14 cellular contexts compared by ENCODE assay signal in the genomic region with DNA sequence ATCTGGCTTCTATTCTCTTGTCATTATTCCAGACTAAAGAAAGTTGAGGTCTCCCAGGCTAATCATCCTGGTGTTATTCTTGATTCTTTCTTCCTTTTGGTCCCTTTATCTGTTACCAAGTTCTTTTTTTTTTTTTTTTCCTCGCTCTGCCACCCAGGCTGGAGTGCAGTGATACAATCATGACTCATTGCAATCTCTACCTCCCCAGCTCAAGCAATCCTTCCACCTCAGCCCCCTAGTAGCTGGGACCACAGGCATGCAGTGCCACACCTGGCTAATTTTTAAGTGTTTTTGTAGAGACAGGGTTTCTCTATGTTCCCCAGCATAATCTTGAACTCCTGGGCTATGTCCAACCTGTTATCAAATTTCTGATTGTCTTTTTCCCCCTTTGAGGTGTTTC.
A peak's percentile ranks its signal among the peaks of the same experiment; 100 is the strongest.
DNase-seq lines count a peak whose midpoint lies in the region; ATAC-seq and TF ChIP-seq lines count a peak whose summit lies in the region.
"Had no signal": no experiment of that assay in that cellular context is flagged by ENCODE, and none has a peak within 500 bp of the region (broad histone marks: within the 10 kb centered on the region; RNA-seq: fewer than 3 reads in every experiment).

No MANE protein-coding gene starts in this region.

- H3K27ac ChIP-seq in RWPE2 (ENCODE audit: poor library complexity, severe bottlenecking): no peak overlapping the region
- H3K27ac ChIP-seq: epithelial cell of prostate had no signal

- H3K9me3 Mint-ChIP-seq in activated CD4-positive, alpha-beta T cell treated with anti-CD3 and anti-CD28 coated beads, Interleukin-2, amount 10 ng/mL, durations not matched to agents 24 days and 14 days: no peaks in the 10 kb centered on the region
- no peaks in the 10 kb centered on the region for H3K9me3 Mint-ChIP-seq in activated CD4-positive, alpha-beta T cell treated with anti-CD3 and anti-CD28 coated beads, Interleukin-2, amount 10 ng/mL, durations not matched to agents 7 days and 5 days
- no peaks in the 10 kb centered on the region for H3K9me3 Mint-ChIP-seq in central memory CD8-positive, alpha-beta T cell
- H3K9me3 Mint-ChIP-seq in stimulated activated effector memory CD8-positive, alpha-beta T cell treated with anti-CD3 and anti-CD28 coated beads, Interleukin-12 subunit alpha, Interleukin-12 subunit beta, amount 100 ng/mL, for 72 hours: no peaks in the 10 kb centered on the region
- H3K9me3 Mint-ChIP-seq in T-helper 2 cell treated with Interferon-gamma antibody and Interleukin-4, amounts not matched to agents 5 μg/mL and 100 μg/mL, for 36 hours: no peaks in the 10 kb centered on the region
- H3K9me3 Mint-ChIP-seq: neural crest cell had no signal

- TF ChIP-seq CTCF in RWPE2 (IDR thresholded peaks at IDR 0.05; ENCODE audit: poor library complexity, severe bottlenecking): no peak

- peak overlapping the region; percentile 67 for H3K27ac Mint-ChIP-seq in activated CD4-positive, alpha-beta T cell treated with anti-CD3 and anti-CD28 coated beads, Interleukin-2, amount 10 ng/mL, durations not matched to agents 24 days and 14 days
- no peak overlapping the region for H3K27ac Mint-ChIP-seq in activated CD4-positive, alpha-beta T cell treated with anti-CD3 and anti-CD28 coated beads, Interleukin-2, amount 10 ng/mL, durations not matched to agents 7 days and 5 days
- peak overlapping the region; percentile 23 for H3K27ac Mint-ChIP-seq in central memory CD8-positive, alpha-beta T cell (ENCODE audit: low read depth)
- H3K27ac Mint-ChIP-seq in stimulated activated effector memory CD8-positive, alpha-beta T cell treated with anti-CD3 and anti-CD28 coated beads, Interleukin-12 subunit alpha, Interleukin-12 subunit beta, amount 100 ng/mL, for 72 hours: no peak overlapping the region
- H3K27ac Mint-ChIP-seq in T-helper 2 cell treated with Interferon-gamma antibody and Interleukin-4, amounts not matched to agents 5 μg/mL and 100 μg/mL, for 36 hours: no peak overlapping the region
- H3K27ac Mint-ChIP-seq: activated T-cell treated with anti-CD3 and anti-CD28 coated beads, Interleukin-2, amount 50 U/mL, for 72 hours had no signal

- H3K4me1 Mint-ChIP-seq in activated CD4-positive, alpha-beta T cell treated with anti-CD3 and anti-CD28 coated beads, Interleukin-2, amount 10 ng/mL, durations not matched to agents 24 days and 14 days: peaks cover 16% of the 10 kb centered on the region
- peaks cover 13% of the 10 kb centered on the region for H3K4me1 Mint-ChIP-seq in activated CD4-positive, alpha-beta T cell treated with anti-CD3 and anti-CD28 coated beads, Interleukin-2, amount 10 ng/mL, durations not matched to agents 7 days and 5 days
- peaks cover 10% of the 10 kb centered on the region for H3K4me1 Mint-ChIP-seq in central memory CD8-positive, alpha-beta T cell
- peaks cover 14% of the 10 kb centered on the region for H3K4me1 Mint-ChIP-seq in stimulated activated effector memory CD8-positive, alpha-beta T cell treated with anti-CD3 and anti-CD28 coated beads, Interleukin-12 subunit alpha, Interleukin-12 subunit beta, amount 100 ng/mL, for 72 hours
- H3K4me1 Mint-ChIP-seq in T-helper 2 cell treated with Interferon-gamma antibody and Interleukin-4, amounts not matched to agents 5 μg/mL and 100 μg/mL, for 36 hours (ENCODE audit: low read depth): peaks cover 14% of the 10 kb centered on the region

- intact Hi-C loops in activated CD4-positive, alpha-beta T cell treated with anti-CD3 and anti-CD28 coated beads, Interleukin-2, amount 10 ng/mL, durations not matched to agents 24 days and 14 days (cut with micrococcal nuclease): no loop called here

- peaks cover 41% of the 10 kb centered on the region for H3K36me3 Mint-ChIP-seq in activated CD4-positive, alpha-beta T cell treated with anti-CD3 and anti-CD28 coated beads, Interleukin-2, amount 10 ng/mL, durations not matched to agents 24 days and 14 days (ENCODE audit: low read depth)
- H3K36me3 Mint-ChIP-seq in activated CD4-positive, alpha-beta T cell treated with anti-CD3 and anti-CD28 coated beads, Interleukin-2, amount 10 ng/mL, durations not matched to agents 7 days and 5 days (ENCODE audit: low read depth): peaks cover 47% of the 10 kb centered on the region
- H3K36me3 Mint-ChIP-seq in central memory CD8-positive, alpha-beta T cell (ENCODE audit: insufficient read depth): peaks cover 16% of the 10 kb centered on the region
- H3K36me3 Mint-ChIP-seq in stimulated activated effector memory CD8-positive, alpha-beta T cell treated with anti-CD3 and anti-CD28 coated beads, Interleukin-12 subunit alpha, Interleukin-12 subunit beta, amount 100 ng/mL, for 72 hours: peaks cover 32% of the 10 kb centered on the region
- peaks cover 39% of the 10 kb centered on the region for H3K36me3 Mint-ChIP-seq in T-helper 2 cell treated with Interferon-gamma antibody and Interleukin-4, amounts not matched to agents 5 μg/mL and 100 μg/mL, for 36 hours (ENCODE audit: low read depth)

- CTCF ChIA-PET in activated CD4-positive, alpha-beta T cell treated with anti-CD3 and anti-CD28 coated beads, Interleukin-2, amount 10 ng/mL, durations not matched to agents 7 days and 5 days (lab: Charles Lee): interaction anchor here (1.1 kb wide), 1 partner anchor 19 kb away, joined by 3 read pairs; no protein-coding TSS in a partner anchor

- H3K4me3 ChIP-seq in RWPE2 (ENCODE audit: severe bottlenecking): no peak overlapping the region
- H3K4me3 ChIP-seq: lung had no signal

- H3K4me1 ChIP-seq in RWPE2 (ENCODE audit: insufficient read depth, poor library complexity, severe bottlenecking): peaks cover 9% of the 10 kb centered on the region

- H3K9me3 ChIP-seq in RWPE2 (ENCODE audit: severe bottlenecking): no peaks in the 10 kb centered on the region

- H3K4me3 Mint-ChIP-seq in activated CD4-positive, alpha-beta T cell treated with anti-CD3 and anti-CD28 coated beads, Interleukin-2, amount 10 ng/mL, durations not matched to agents 24 days and 14 days: no peak overlapping the region
- no peak overlapping the region for H3K4me3 Mint-ChIP-seq in activated CD4-positive, alpha-beta T cell treated with anti-CD3 and anti-CD28 coated beads, Interleukin-2, amount 10 ng/mL, durations not matched to agents 7 days and 5 days
- H3K4me3 Mint-ChIP-seq in central memory CD8-positive, alpha-beta T cell: no peak overlapping the region
- no peak overlapping the region for H3K4me3 Mint-ChIP-seq in stimulated activated effector memory CD8-positive, alpha-beta T cell treated with anti-CD3 and anti-CD28 coated beads, Interleukin-12 subunit alpha, Interleukin-12 subunit beta, amount 100 ng/mL, for 72 hours
- no peak overlapping the region for H3K4me3 Mint-ChIP-seq in T-helper 2 cell treated with Interferon-gamma antibody and Interleukin-4, amounts not matched to agents 5 μg/mL and 100 μg/mL, for 36 hours
- H3K4me3 Mint-ChIP-seq: activated T-cell treated with anti-CD3 and anti-CD28 coated beads, Interleukin-2, amount 50 U/mL, for 72 hours; neural crest cell had no signal

- no peaks in the 10 kb centered on the region for H3K27me3 Mint-ChIP-seq in activated CD4-positive, alpha-beta T cell treated with anti-CD3 and anti-CD28 coated beads, Interleukin-2, amount 10 ng/mL, durations not matched to agents 24 days and 14 days
- H3K27me3 Mint-ChIP-seq in activated CD4-positive, alpha-beta T cell treated with anti-CD3 and anti-CD28 coated beads, Interleukin-2, amount 10 ng/mL, durations not matched to agents 7 days and 5 days: no peaks in the 10 kb centered on the region
- no peaks in the 10 kb centered on the region for H3K27me3 Mint-ChIP-seq in central memory CD8-positive, alpha-beta T cell
- no peaks in the 10 kb centered on the region for H3K27me3 Mint-ChIP-seq in T-helper 2 cell treated with Interferon-gamma antibody and Interleukin-4, amounts not matched to agents 5 μg/mL and 100 μg/mL, for 36 hours (ENCODE audit: low read depth)

- ATAC-seq in RWPE2 (ENCODE audit: low read depth) (peak; percentile 90), GM18519 (IDR thresholded peaks at IDR 0.05; ENCODE audit: low FRiP score, unreplicated experiment) (no peak)
- no peak for ATAC-seq in central memory CD8-positive, alpha-beta T cell (replicated peaks; ENCODE audit: extremely low read depth, poor library complexity, severe bottlenecking)
- peak; percentile 39 for ATAC-seq in stimulated activated effector memory CD8-positive, alpha-beta T cell treated with anti-CD3 and anti-CD28 coated beads, Interleukin-12 subunit alpha, Interleukin-12 subunit beta, amount 100 ng/mL, for 72 hours

- no peak for DNase-seq in activated CD4-positive, alpha-beta T cell treated with anti-CD3 and anti-CD28 coated beads, Interleukin-2, amount 10 ng/mL, durations not matched to agents 24 days and 14 days
- DNase-seq in activated CD4-positive, alpha-beta T cell treated with anti-CD3 and anti-CD28 coated beads, Interleukin-2, amount 10 ng/mL, durations not matched to agents 7 days and 5 days: no peak
- DNase-seq in RWPE2 (ENCODE audit: low spot score) (no peak), COLO668 (lab: John Stamatoyannopoulos, UW; ENCODE audit: unreplicated experiment) (no peak)
- no peak for DNase-seq in central memory CD8-positive, alpha-beta T cell (ENCODE audit: low spot score in 2 of 2)
- DNase-seq in stimulated activated effector memory CD8-positive, alpha-beta T cell treated with anti-CD3 and anti-CD28 coated beads, Interleukin-12 subunit alpha, Interleukin-12 subunit beta, amount 100 ng/mL, for 72 hours (ENCODE audit: low spot score in 2 of 2): no peak
- no peak for DNase-seq in T-helper 2 cell treated with Interferon-gamma antibody and Interleukin-4, amounts not matched to agents 5 μg/mL and 100 μg/mL, for 36 hours (ENCODE audit: low spot score)
- DNase-seq: 8988T, NCI-H2171 treated with DMSO at 0.1 percent for 48 hours had no signal

- H3K27me3 ChIP-seq in RWPE2 (ENCODE audit: insufficient read depth, poor library complexity, severe bottlenecking): no peaks in the 10 kb centered on the region

- POLR2A ChIA-PET in activated CD4-positive, alpha-beta T cell treated with anti-CD3 and anti-CD28 coated beads, Interleukin-2, amount 10 ng/mL, durations not matched to agents 7 days and 5 days (lab: Charles Lee): no interaction called here

- peaks cover 9% of the 10 kb centered on the region for H3K36me3 ChIP-seq in RWPE2 (ENCODE audit: low read depth)

Comparison
In these comparisons a context has a peak if more than half of its experiments do, and no peak if none do; other contexts are left out.
1. H3K27ac Mint-ChIP-seq: peak in activated CD4-positive, alpha-beta T cell treated with anti-CD3 and anti-CD28 coated beads, Interleukin-2, amount 10 ng/mL, durations not matched to agents 24 days and 14 days (single experiment) and central memory CD8-positive, alpha-beta T cell (single experiment); none in activated CD4-positive, alpha-beta T cell treated with anti-CD3 and anti-CD28 coated beads, Interleukin-2, amount 10 ng/mL, durations not matched to agents 7 days and 5 days (single experiment), stimulated activated effector memory CD8-positive, alpha-beta T cell treated with anti-CD3 and anti-CD28 coated beads, Interleukin-12 subunit alpha, Interleukin-12 subunit beta, amount 100 ng/mL, for 72 hours (single experiment) and T-helper 2 cell treated with Interferon-gamma antibody and Interleukin-4, amounts not matched to agents 5 μg/mL and 100 μg/mL, for 36 hours (single experiment).
2. ATAC-seq: peak in RWPE2 (single experiment) and stimulated activated effector memory CD8-positive, alpha-beta T cell treated with anti-CD3 and anti-CD28 coated beads, Interleukin-12 subunit alpha, Interleukin-12 subunit beta, amount 100 ng/mL, for 72 hours (single experiment); none in central memory CD8-positive, alpha-beta T cell (single experiment) and GM18519 (single experiment).